1 cellular context compared by ENCODE assay signal in genomic region chr1:109099871-109100757, GRCh38.
A peak's percentile ranks its signal among the peaks of the same experiment; 100 is the strongest.
TF ChIP-seq lines count a peak whose summit lies in the region.

No MANE protein-coding gene starts in this region.

TF ChIP-seq in K562, 482 proteins besides CTCF, POLR2A, EP300 and RAD21 (continued from another document and continues in another):
- TF ChIP-seq NKRF (IDR thresholded peaks at IDR 0.05; ENCODE audit: borderline replicate concordance) (peak; percentile 78; the same call in 1 of the 2 replicates), NR2F6 (CRISPR knock-in tag; IDR thresholded peaks at IDR 0.05) (peak; percentile 91), DPF2 (IDR thresholded peaks at IDR 0.05) (peak; percentile 61), RB1 (IDR thresholded peaks at IDR 0.05; ENCODE audit: low read depth) (peak; percentile 81), ZNF77 (CRISPR knock-in tag; IDR thresholded peaks at IDR 0.05) (0 out of 2 replicates have a peak, but pooled peaks have one; percentile 45), BACH1 (tag; IDR thresholded peaks at IDR 0.05) (no peak; the same call in 1 of the 2 replicates), E2F1 (CRISPR knock-in tag; IDR thresholded peaks at IDR 0.05) (peak; percentile 86), CAMTA2 (CRISPR knock-in tag; conservative IDR thresholded peaks at IDR 0.05) (0 out of 2 replicates have a peak, but pooled peaks have one; percentile 84), HINFP (tag; conservative IDR thresholded peaks at IDR 0.05; ENCODE audit: low read depth) (0 out of 2 replicates have a peak, but pooled peaks have one; percentile 45), ZNF584 (CRISPR knock-in tag; IDR thresholded peaks at IDR 0.05; ENCODE audit: low read depth) (no peak), ZNF507 (tag; conservative IDR thresholded peaks at IDR 0.05) (no peak), ZNF551 (CRISPR knock-in tag; IDR thresholded peaks at IDR 0.05) (no peak), ZNF121 (CRISPR knock-in tag; conservative IDR thresholded peaks at IDR 0.05) (no peak), CGGBP1 (CRISPR knock-in tag; IDR thresholded peaks at IDR 0.05) (peak; percentile 88; the same call in 1 of the 2 replicates), STAT5B (CRISPR knock-in tag; IDR thresholded peaks at IDR 0.05) (no peak), TCFL5 (CRISPR knock-in tag; conservative IDR thresholded peaks at IDR 0.05) (no peak; the same call in 1 of the 2 replicates), CSDE1 (IDR thresholded peaks at IDR 0.05) (0 out of 4 replicates have a peak, but pooled peaks of 1 of the 2 experiments have one; percentile 61), RBM15 (IDR thresholded peaks at IDR 0.05; ENCODE audit: insufficient read depth, low read length) (0 out of 2 replicates have a peak, but pooled peaks have one; percentile 92), CEBPB (tag; IDR thresholded peaks at IDR 0.05) (no peak), AFF4 (CRISPR knock-in tag; IDR thresholded peaks at IDR 0.05) (peak; percentile 99), ZNF583 (CRISPR knock-in tag; IDR thresholded peaks at IDR 0.05) (0 out of 2 replicates have a peak, but pooled peaks have one; percentile 17), ETV6 (IDR thresholded peaks at IDR 0.05; ENCODE audit: borderline replicate concordance in 1 of 2, low read depth in 2 of 2, low read length in 1 of 2) (no peak; a peak in 1 of 4 replicates), ETV6 (CRISPR knock-in tag; IDR thresholded peaks at IDR 0.05; ENCODE audit: borderline replicate concordance) (no peak), XRCC3 (IDR thresholded peaks at IDR 0.05) (no peak), HSF4 (CRISPR knock-in tag; IDR thresholded peaks at IDR 0.05; ENCODE audit: borderline replicate concordance) (no peak), ESRRA (IDR thresholded peaks at IDR 0.05; ENCODE audit: borderline replicate concordance, low read depth) (peak; percentile 85), PML (IDR thresholded peaks at IDR 0.05; ENCODE audit: low read length) (peak; percentile 98), POLR2G (IDR thresholded peaks at IDR 0.05; ENCODE audit: low read depth, low read length) (peak; percentile 100), RFX7 (CRISPR knock-in tag; IDR thresholded peaks at IDR 0.05) (no peak; the same call in 1 of the 2 replicates), MED1 (CRISPR knock-in tag; IDR thresholded peaks at IDR 0.05; ENCODE audit: borderline replicate concordance) (no peak), ZBTB40 (IDR thresholded peaks at IDR 0.05) (peak; percentile 85), ZBTB40 (CRISPR knock-in tag; IDR thresholded peaks at IDR 0.05) (no peak), CUX1 (CRISPR knock-in tag; IDR thresholded peaks at IDR 0.05) (peak; percentile 77; the same call in 1 of the 2 replicates), HNRNPUL1 (IDR thresholded peaks at IDR 0.05; ENCODE audit: low read length) (no peak), PTBP1 (IDR thresholded peaks at IDR 0.05; ENCODE audit: low read depth, low read length) (peak; percentile 29; the same call in 1 of the 2 replicates), CBX3 (IDR thresholded peaks at IDR 0.05; ENCODE audit: borderline replicate concordance in 1 of 2, low read length in 2 of 2) (peak in 1 of 2 experiments; percentile 92; a peak in 2 of 3 replicates)
